Comparison of ENCODE assay signal across 20 cellular contexts in genomic region chr2:231386446-231386845, GRCh38. TPM values are rescaled to one million over a fixed set of nuclear protein-coding genes. Genes with fewer than 3 reads are reported as not detected.
DNase-seq lines count a peak whose midpoint lies in the region; ATAC-seq, FAIRE-seq and TF ChIP-seq lines count a peak whose summit lies in the region.
"Had no signal": no experiment of that assay in that cellular context is flagged by ENCODE, and none has a peak within 500 bp of the region (broad histone marks: within the 10 kb centered on the region; RNA-seq: fewer than 3 reads in every experiment).

No MANE protein-coding gene starts in this region.

- TF ChIP-seq CTCF in astrocyte of the cerebellum (IDR thresholded peaks at IDR 0.05; ENCODE audit: low read depth, low read length, missing control alignments) (no peak), keratinocyte (optimal IDR thresholded peaks at IDR 0.05 in 1 of 3, IDR thresholded peaks at IDR 0.05 in 1 of 3, conservative IDR thresholded peaks at IDR 0.05 in 1 of 3; ENCODE audit: extremely low read depth in 1 of 3, insufficient read depth in 2 of 3, low read length in 3 of 3) (no peak)

- dilution Hi-C loops in keratinocyte (cut with MboI; ENCODE audit: extremely low pct_ligation_motif_present, low sequenced_read_pairs): no loop called here

- H3K4me1 ChIP-seq in keratinocyte (ENCODE audit: control insufficient read depth, extremely low read depth, insufficient read depth, low read length): no peaks in the 10 kb centered on the region

- H2AFZ ChIP-seq in keratinocyte (ENCODE audit: control insufficient read depth, low read length): no peak overlapping the region

- H3K9me1 ChIP-seq in keratinocyte (ENCODE audit: control insufficient read depth, extremely low read depth, insufficient read depth, low read length): no peaks in the 10 kb centered on the region

- no peak overlapping the region for H3K4me2 ChIP-seq in keratinocyte (ENCODE audit: control insufficient read depth, extremely low read depth, insufficient read depth, low read depth, low read length)

- H4K20me1 ChIP-seq in keratinocyte (ENCODE audit: control insufficient read depth, extremely low read depth, insufficient read depth, low read length): no peaks in the 10 kb centered on the region

- in situ Hi-C loops in astrocyte of the cerebellum (cut with HindIII; ENCODE audit: low sequenced_read_pairs): no loop called here

- no peak overlapping the region for H3K4me3 ChIP-seq in astrocyte of the cerebellum (ENCODE audit: low read depth, low read length)
- no peak overlapping the region for H3K4me3 ChIP-seq in keratinocyte (ENCODE audit: control insufficient read depth in 2 of 3, extremely low read depth in 1 of 3, insufficient read depth in 2 of 3, low read depth in 1 of 3, low read length in 3 of 3)

- DNase-seq in AG20443 (ENCODE audit: low spot score) (peak; percentile 81), HTR-8/SVneo (ENCODE audit: insufficient read length, low spot score) (peak; percentile 47), astrocyte of the cerebellum (ENCODE audit: low read depth) (peak; percentile 66), keratinocyte (ENCODE audit: low read depth, low spot score) (no peak), COR-L47 (lab: John Stamatoyannopoulos, UW) (no peak), NOMO-1 treated with dmso at 0.1 percent for 144 hours (lab: John Stamatoyannopoulos, UW; ENCODE audit: unreplicated experiment) (no peak)
- DNase-seq: activated naive CD8-positive, alpha-beta T cell treated with anti-CD3 and anti-CD28 coated beads, Interleukin-2, amount 10 ng/mL, durations not matched to agents 7 days and 5 days; foreskin melanocyte; GF-D8; islet precursor cell; NCI-H146; NCI-H69; SHP77 treated with DMSO at 0.1 percent for 48 hours; stimulated activated CD4-positive, alpha-beta T cell treated with anti-CD3 and anti-CD28 coated beads, Interleukin-4, amount 100 ng/mL, for 24 hours had no signal

- no peaks in the 10 kb centered on the region for H3K36me3 ChIP-seq in keratinocyte (ENCODE audit: control insufficient read depth in 2 of 2, extremely low read depth in 1 of 2, insufficient read depth in 2 of 2, low read length in 2 of 2)

- no peak overlapping the region for H3K27ac ChIP-seq in keratinocyte (ENCODE audit: control insufficient read depth, insufficient read depth, low read length)
- H3K27ac ChIP-seq: C4-2B had no signal

- ATAC-seq in HG02588 (IDR thresholded peaks at IDR 0.05; ENCODE audit: unreplicated experiment): no peak
- no peak for ATAC-seq in HG03159 (IDR thresholded peaks at IDR 0.05; ENCODE audit: unreplicated experiment)
- ATAC-seq: HCT116; HepG2; stimulated activated memory B cell treated with anti-CD40 and anti-IgM and Interleukin-4, amounts not matched to agents 10 μg/mL and 1 μg/mL and 100 μg/mL, for 72 hours had no signal

- no peak overlapping the region for H3K9ac ChIP-seq in keratinocyte (ENCODE audit: control insufficient read depth, extremely low read depth, insufficient read depth, low read length)

- FAIRE-seq in HTR-8/SVneo (lab: Jason Lieb, UNC) (no peak), keratinocyte (lab: Jason Lieb, UNC) (peak; percentile 13)
- FAIRE-seq: HepG2 had no signal

- H3K9me3 ChIP-seq in keratinocyte (ENCODE audit: control insufficient read depth, low read depth, low read length): peaks cover 8% of the 10 kb centered on the region

- no peaks in the 10 kb centered on the region for H3K79me2 ChIP-seq in keratinocyte (ENCODE audit: control insufficient read depth, insufficient read depth, low read length)

- H3K27me3 ChIP-seq in keratinocyte (ENCODE audit: control insufficient read depth, extremely low read depth, insufficient read depth, low read length): no peaks in the 10 kb centered on the region

RNA-seq across cellular contexts. Expression of gene B3GNT7, which starts 9.1 kb away (rescaled TPM):
- 0.08 TPM in 1 of 3 replicates, not detected in the others for polyA plus RNA-seq in keratinocyte
- not detected for polyA plus RNA-seq in keratinocyte (2011; ENCODE audit: low read depth)
- 0.05 TPM in 1 of 2 replicates, not detected in the other for polyA plus RNA-seq in keratinocyte (2011; cell fraction: cytosol; rRNA removed)
- 0.18 and 0.27 TPM in 2 replicates for polyA plus RNA-seq in keratinocyte (2011; cell fraction: nucleus; rRNA removed)
- 0.09 and 0.10 TPM in 2 replicates for polyA plus RNA-seq in keratinocyte (2012; ENCODE audit: low replicate concordance)
- 0.10 to 0.56 TPM in 2 of 3 replicates, not detected in the other for polyA minus RNA-seq in keratinocyte
- not detected for polyA minus RNA-seq in keratinocyte (2011; cell fraction: cytosol; rRNA and poly(A)+ RNA removed)
- polyA minus RNA-seq in keratinocyte (2011; cell fraction: nucleus; rRNA and poly(A)+ RNA removed): 0.31 TPM in 1 of 2 replicates, not detected in the other

Comparison
In these comparisons a context has a peak if more than half of its experiments do, and no peak if none do; other contexts are left out.
1. DNase-seq: peak in AG20443 (single experiment), HTR-8/SVneo (single experiment) and astrocyte of the cerebellum (single experiment); none in keratinocyte (single experiment), COR-L47 (single experiment) and NOMO-1 treated with dmso at 0.1 percent for 144 hours (single experiment).